ENCODE assay signal across 10 cellular contexts in genomic region chr7:44634839-44635591, GRCh38. TPM values are rescaled to one million over a fixed set of nuclear protein-coding genes. Genes with fewer than 3 reads are reported as not detected.
A peak's percentile ranks its signal among the peaks of the same experiment; 100 is the strongest.
DNase-seq lines count a peak whose midpoint lies in the region; ATAC-seq and TF ChIP-seq lines count a peak whose summit lies in the region.
"Had no signal": no experiment of that assay in that cellular context is flagged by ENCODE, and none has a peak within 500 bp of the region (broad histone marks: within the 10 kb centered on the region; RNA-seq: fewer than 3 reads in every experiment).

No MANE protein-coding gene starts in this region.

- peak overlapping the region; percentile 93 for H3K27ac Mint-ChIP-seq in activated CD4-positive, alpha-beta T cell treated with anti-CD3 and anti-CD28 coated beads for 36 hours
- no peak overlapping the region for H3K27ac Mint-ChIP-seq in mesothelial cell of epicardium

- no peaks in the 10 kb centered on the region for H3K9me3 Mint-ChIP-seq in activated CD4-positive, alpha-beta T cell treated with anti-CD3 and anti-CD28 coated beads for 36 hours (ENCODE audit: low read depth)
- H3K9me3 Mint-ChIP-seq in mesothelial cell of epicardium = no peaks in the 10 kb centered on the region
- H3K9me3 Mint-ChIP-seq: activated T-cell treated with anti-CD3 and anti-CD28 coated beads, Interleukin-2, amount 50 U/mL, for 4 hours had no signal

- POLR2A ChIA-PET in activated CD4-positive, alpha-beta T cell treated with anti-CD3 and anti-CD28 coated beads for 36 hours (lab: Charles Lee) = interaction anchor here (1.9 kb wide), 1 partner anchor 18 kb away, joined by 14 read pairs; no protein-coding TSS in a partner anchor

- H3K36me3 Mint-ChIP-seq in activated CD4-positive, alpha-beta T cell treated with anti-CD3 and anti-CD28 coated beads for 36 hours (ENCODE audit: low read depth) = peaks cover 35% of the 10 kb centered on the region
- peaks cover 6% of the 10 kb centered on the region for H3K36me3 Mint-ChIP-seq in mesothelial cell of epicardium

- H3K4me3 Mint-ChIP-seq in activated CD4-positive, alpha-beta T cell treated with anti-CD3 and anti-CD28 coated beads for 36 hours = no peak overlapping the region
- H3K4me3 Mint-ChIP-seq in mesothelial cell of epicardium = no peak overlapping the region
- H3K4me3 Mint-ChIP-seq: activated T-cell treated with anti-CD3 and anti-CD28 coated beads, Interleukin-2, amount 50 U/mL, for 4 hours had no signal

- ATAC-seq in activated CD4-positive, alpha-beta T cell treated with anti-CD3 and anti-CD28 coated beads for 36 hours = no peak
- peak; percentile 69 for ATAC-seq in left colon
- ATAC-seq: activated T-cell treated with anti-CD3 and anti-CD28 coated beads, Interleukin-2, amount 50 U/mL, for 4 hours had no signal

- H3K36me3 ChIP-seq in ascending aorta (no peaks in the 10 kb centered on the region), thyroid gland (no peaks in the 10 kb centered on the region)

- peaks cover 96% of the 10 kb centered on the region for H3K4me1 Mint-ChIP-seq in activated CD4-positive, alpha-beta T cell treated with anti-CD3 and anti-CD28 coated beads for 36 hours
- H3K4me1 Mint-ChIP-seq in mesothelial cell of epicardium = peaks cover 25% of the 10 kb centered on the region

- CTCF ChIA-PET in activated CD4-positive, alpha-beta T cell treated with anti-CD3 and anti-CD28 coated beads for 36 hours (lab: Charles Lee) = interaction anchor here (1.0 to 3.2 kb wide), 5 partner anchors 10 to 214 kb away, joined by 3 to 13 read pairs (median 5); no protein-coding TSS in a partner anchor

- H3K27me3 ChIP-seq in ascending aorta (no peaks in the 10 kb centered on the region), thyroid gland (no peaks in the 10 kb centered on the region)

- no peak for TF ChIP-seq CTCF in ascending aorta (IDR thresholded peaks at IDR 0.05)
- no peak for TF ChIP-seq CTCF in thyroid gland (IDR thresholded peaks at IDR 0.05)
- no peak for TF ChIP-seq CTCF in mesothelial cell of epicardium (IDR thresholded peaks at IDR 0.05; ENCODE audit: unreplicated experiment)

- 89 to 91% methylated on average over 14 of the region's 14 CpGs for WGBS in thyroid gland, 2 donors

- intact Hi-C loops in activated CD4-positive, alpha-beta T cell treated with anti-CD3 and anti-CD28 coated beads for 36 hours (cut with DNase I, micrococcal nuclease) = loop anchor here (5.0 kb wide), 2 partner anchors 347 to 562 kb away; no protein-coding TSS in a partner anchor
- intact Hi-C loops in ascending aorta (cut with DNase I) = loop anchor here (2.0 kb wide), 1 partner anchor 162 kb away; the partner anchor contains the start of gene PPIA
- intact Hi-C loops in left colon (cut with DNase I, micrococcal nuclease) = no loop called here
- intact Hi-C loops in thyroid gland (cut with DNase I) = no loop called here

- no peak for DNase-seq in activated CD4-positive, alpha-beta T cell treated with anti-CD3 and anti-CD28 coated beads for 36 hours
- DNase-seq in activated CD4-positive, alpha-beta T cell treated with anti-CD3 and anti-CD28 coated beads for 1 hour = no peak
- DNase-seq in ascending aorta (ENCODE audit: low spot score in 2 of 2) (no peak), left colon (peak; percentile 86 to 89), thyroid gland (no peak), SKM-1 treated with dmso at 0.1 percent for 144 hours (lab: John Stamatoyannopoulos, UW; ENCODE audit: unreplicated experiment) (no peak), NCI-H1048 (lab: John Stamatoyannopoulos, UW) (no peak), mesothelial cell of epicardium (ENCODE audit: low spot score in 2 of 2, unreplicated experiment in 2 of 2) (no peak)
- DNase-seq: activated T-cell treated with anti-CD3 and anti-CD28 coated beads, Interleukin-2, amount 50 U/mL, for 4 hours; kidney glomerular epithelial cell had no signal

- H3K9me3 ChIP-seq in ascending aorta (no peaks in the 10 kb centered on the region), thyroid gland (no peaks in the 10 kb centered on the region)

- TF ChIP-seq POLR2A in thyroid gland (IDR thresholded peaks at IDR 0.05) = no peak

- H3K27ac ChIP-seq in ascending aorta = peak overlapping the region; percentile 84 to 90
- H3K27ac ChIP-seq in thyroid gland = peak overlapping the region; percentile 73 to 90 (median 89)

- no peak overlapping the region for H3K4me3 ChIP-seq in ascending aorta
- H3K4me3 ChIP-seq in thyroid gland (replicated peaks in 1 of 3) = no peak overlapping the region

- H3K4me1 ChIP-seq in ascending aorta (peaks cover 15 to 41% of the 10 kb centered on the region in 2 donors), thyroid gland (peaks cover 61 to 79% of the 10 kb centered on the region in 2 donors)

- no peaks in the 10 kb centered on the region for H3K27me3 Mint-ChIP-seq in activated CD4-positive, alpha-beta T cell treated with anti-CD3 and anti-CD28 coated beads for 36 hours
- no peaks in the 10 kb centered on the region for H3K27me3 Mint-ChIP-seq in mesothelial cell of epicardium (ENCODE audit: low read depth)

RNA-seq across cellular contexts. Expression of gene OGDH, which starts 28.6 kb away (rescaled TPM):
- 10 to 100 TPM; 80.3 to 90.1 TPM for total RNA-seq in activated CD4-positive, alpha-beta T cell treated with anti-CD3 and anti-CD28 coated beads for 36 hours
- total RNA-seq in ascending aorta = 117 TPM
- total RNA-seq in left colon = 100 to 1,000 TPM; 174 to 221 TPM
- total RNA-seq in thyroid gland = 100 to 1,000 TPM; 108 to 325 (median 201) TPM
- total RNA-seq in mesothelial cell of epicardium = 67.4 to 72.8 TPM (median 71.2 TPM) in 3 replicates

RNA-seq across cellular contexts. Expression of gene TMED4, which starts 53.0 kb away (rescaled TPM):
- 10 to 100 TPM; 71.6 to 73.0 TPM for total RNA-seq in activated CD4-positive, alpha-beta T cell treated with anti-CD3 and anti-CD28 coated beads for 36 hours
- total RNA-seq in ascending aorta = 69.1 TPM
- total RNA-seq in left colon = 10 to 100 TPM; 90.4 to 96.2 TPM
- 100 to 1,000 TPM; 240 to 522 (median 435) TPM for total RNA-seq in thyroid gland
- 97.0 to 97.7 TPM (median 97.6 TPM) in 3 replicates for total RNA-seq in mesothelial cell of epicardium

Comparison
In these comparisons a context has a peak if more than half of its experiments do, and no peak if none do; other contexts are left out.
1. DNase-seq: peak in left colon (2 of 2); none in activated CD4-positive, alpha-beta T cell treated with anti-CD3 and anti-CD28 coated beads for 36 hours (single experiment), activated CD4-positive, alpha-beta T cell treated with anti-CD3 and anti-CD28 coated beads for 1 hour (single experiment), ascending aorta (0 of 2), thyroid gland (0 of 2), SKM-1 treated with dmso at 0.1 percent for 144 hours (single experiment), NCI-H1048 (single experiment) and mesothelial cell of epicardium (0 of 2).
2. intact Hi-C loops: an anchor here in activated CD4-positive, alpha-beta T cell treated with anti-CD3 and anti-CD28 coated beads for 36 hours (5.0 kb wide) and ascending aorta (2.0 kb wide); none called in left colon and thyroid gland.